Comparison of ENCODE assay signal across 17 cellular contexts in the genomic region with DNA sequence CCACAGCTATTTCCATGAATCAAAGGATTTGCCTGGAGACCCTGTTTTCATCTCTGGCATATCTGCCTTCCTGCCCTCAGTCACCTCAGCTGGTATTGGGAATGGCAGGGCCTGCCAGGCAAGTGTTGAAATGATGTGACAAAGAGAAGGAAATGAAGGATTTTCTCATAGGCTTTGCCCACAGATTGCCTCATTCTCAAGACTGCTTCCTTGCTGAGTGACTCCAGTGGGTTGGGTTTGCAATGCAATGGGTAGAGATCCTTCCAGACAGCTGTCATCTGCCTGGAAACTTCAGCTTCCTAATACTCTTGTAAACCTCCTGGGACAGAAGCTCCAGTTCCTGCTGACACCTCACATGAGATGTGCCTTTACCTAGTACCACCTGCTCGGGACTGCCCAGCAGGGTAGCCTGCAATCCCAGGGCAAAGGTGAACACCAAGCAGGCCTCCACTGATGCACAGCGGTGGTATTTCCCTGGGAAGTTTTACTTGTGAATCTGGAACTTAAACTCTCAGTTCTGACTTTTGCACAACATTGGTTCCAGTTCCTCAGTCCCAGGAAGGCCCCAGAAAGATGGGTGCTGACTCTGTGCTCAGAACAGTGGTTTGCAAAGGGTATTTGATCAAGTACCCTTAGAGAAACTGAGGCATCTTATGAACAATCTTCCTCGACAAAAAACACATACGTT.
A peak's percentile ranks its signal among the peaks of the same experiment; 100 is the strongest.
DNase-seq lines count a peak whose midpoint lies in the region; ATAC-seq and TF ChIP-seq lines count a peak whose summit lies in the region.
"Had no signal": no experiment of that assay in that cellular context is flagged by ENCODE, and none has a peak within 500 bp of the region (broad histone marks: within the 10 kb centered on the region; RNA-seq: fewer than 3 reads in every experiment).

No MANE protein-coding gene starts in this region.

- POLR2A ChIA-PET in T-cell (lab: Charles Lee) = no interaction called here

- H3K9me3 Mint-ChIP-seq in endothelial cell (ENCODE audit: unreplicated experiment) (no peaks in the 10 kb centered on the region), T-cell (no peaks in the 10 kb centered on the region)
- H3K9me3 Mint-ChIP-seq: immature natural killer cell, naive B cell had no signal

- H3K4me1 Mint-ChIP-seq in endothelial cell (ENCODE audit: unreplicated experiment) = peaks cover 53% of the 10 kb centered on the region
- peaks cover 14 to 19% (median 16%) of the 10 kb centered on the region in 3 donors for H3K4me1 Mint-ChIP-seq in T-cell
- H3K4me1 Mint-ChIP-seq: immature natural killer cell, naive B cell had no signal

- ATAC-seq in HG02642 (IDR thresholded peaks at IDR 0.05; ENCODE audit: poor library complexity, unreplicated experiment) (peak; percentile 40), T-cell (replicated peaks in 1 of 4) (no peak), HG03439 (IDR thresholded peaks at IDR 0.05; ENCODE audit: unreplicated experiment) (no peak), GM18909 (IDR thresholded peaks at IDR 0.05; ENCODE audit: poor library complexity, unreplicated experiment) (no peak)

- H3K27me3 Mint-ChIP-seq in endothelial cell (ENCODE audit: unreplicated experiment) (no peaks in the 10 kb centered on the region), T-cell (no peaks in the 10 kb centered on the region)

- H3K27ac Mint-ChIP-seq in endothelial cell (ENCODE audit: unreplicated experiment) (peak overlapping the region; percentile 94), T-cell (no peak overlapping the region)
- H3K27ac Mint-ChIP-seq: immature natural killer cell, naive B cell had no signal

- CTCF ChIA-PET in T-cell (lab: Charles Lee) = interaction anchor here in 1 of 2 donors (0.7 kb wide), 1 partner anchor 172 kb away, joined by 3 read pairs; no protein-coding TSS in a partner anchor

- H3K36me3 Mint-ChIP-seq in endothelial cell (ENCODE audit: low read depth, unreplicated experiment) = no peaks in the 10 kb centered on the region
- H3K36me3 Mint-ChIP-seq in T-cell = no peaks in the 10 kb centered on the region
- H3K36me3 Mint-ChIP-seq: immature natural killer cell, naive B cell had no signal

- DNase-seq in GM04503 (ENCODE audit: low read depth) (peak; percentile 19), endothelial cell (ENCODE audit: low spot score) (peak; percentile 5), renal cortical epithelial cell (ENCODE audit: low read depth) (peak; percentile 28), NCI-H1417 (lab: John Stamatoyannopoulos, UW) (no peak), T-cell (no peak)
- DNase-seq: activated CD4-positive, alpha-beta T cell treated with anti-CD3 and anti-CD28 coated beads for 1 hour; activated effector memory CD4-positive, alpha-beta T cell treated with anti-CD3 and anti-CD28 coated beads, Interleukin-2, amount 50 U/mL, for 16 hours; amniotic stem cell; cerebellar nuclear complex; DMS 273 treated with DMSO at 0.1 percent for 48 hours; immature natural killer cell; naive B cell; NCI-H2081 treated with DMSO at 0.1 percent for 48 hours; T-helper 9 cell had no signal

- TF ChIP-seq CTCF in endothelial cell (IDR thresholded peaks at IDR 0.05; ENCODE audit: unreplicated experiment) = no peak

- no peak overlapping the region for H3K4me3 Mint-ChIP-seq in endothelial cell (ENCODE audit: unreplicated experiment)
- no peak overlapping the region for H3K4me3 Mint-ChIP-seq in T-cell
- H3K4me3 Mint-ChIP-seq: immature natural killer cell, naive B cell had no signal

Comparison
In these comparisons a context has a peak if more than half of its experiments do, and no peak if none do; other contexts are left out.
1. DNase-seq: peak in GM04503 (single experiment), endothelial cell (single experiment) and renal cortical epithelial cell (single experiment); none in NCI-H1417 (0 of 3) and T-cell (0 of 34).